ENCODE assay signal across 22 cellular contexts in the genomic region with DNA sequence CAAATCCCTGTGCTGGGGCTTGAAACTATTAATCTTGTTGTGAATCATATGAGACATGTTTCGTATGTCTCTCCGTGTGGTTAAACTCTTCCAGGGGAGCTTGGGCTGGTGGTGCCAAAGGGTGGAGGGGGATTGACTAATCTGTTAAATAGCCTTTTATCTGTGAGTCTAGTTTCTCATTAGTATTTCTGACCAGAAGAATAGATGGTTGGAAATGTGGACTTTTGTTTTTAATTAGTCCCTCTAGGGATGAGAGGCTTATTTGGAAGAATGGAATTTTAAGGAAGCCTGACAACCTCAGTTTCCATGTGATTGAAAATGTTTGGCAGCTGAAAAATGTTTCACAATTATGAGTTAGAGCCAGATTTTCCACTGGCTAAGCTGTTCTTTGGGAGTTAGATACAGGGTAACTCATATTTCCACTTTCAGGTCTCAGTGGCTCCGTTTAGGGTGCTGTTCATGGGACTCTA.
DNase-seq lines count a peak whose midpoint lies in the region; ATAC-seq lines count a peak whose summit lies in the region.
"Had no signal": no experiment of that assay in that cellular context is flagged by ENCODE, and none has a peak within 500 bp of the region (broad histone marks: within the 10 kb centered on the region; RNA-seq: fewer than 3 reads in every experiment).

No MANE protein-coding gene starts in this region.

- no peaks in the 10 kb centered on the region for H3K9me3 ChIP-seq in aorta (ENCODE audit: control insufficient read depth, low read length)
- H3K9me3 ChIP-seq: ovary, sigmoid colon had no signal

- H3K4me3 Mint-ChIP-seq in activated naive CD8-positive, alpha-beta T cell treated with anti-CD3 and anti-CD28 coated beads for 36 hours, result no peak overlapping the region
- H3K4me3 Mint-ChIP-seq in T-helper 2 cell treated with Interferon-gamma antibody and Interleukin-4, amounts not matched to agents 5 μg/mL and 100 μg/mL, for 36 hours, result no peak overlapping the region
- H3K4me3 Mint-ChIP-seq: IgD-negative memory B cell, type B pancreatic cell had no signal

- H3K4me3 ChIP-seq in aorta (ENCODE audit: low read length in 2 of 2), result no peak overlapping the region
- H3K4me3 ChIP-seq: ovary, Peyer's patch, sigmoid colon had no signal

- peaks cover 35% of the 10 kb centered on the region for H3K36me3 Mint-ChIP-seq in activated naive CD8-positive, alpha-beta T cell treated with anti-CD3 and anti-CD28 coated beads for 36 hours
- peaks cover 9% of the 10 kb centered on the region for H3K36me3 Mint-ChIP-seq in T-helper 2 cell treated with Interferon-gamma antibody and Interleukin-4, amounts not matched to agents 5 μg/mL and 100 μg/mL, for 36 hours (ENCODE audit: low read depth)

- H3K4me1 ChIP-seq in aorta (ENCODE audit: control insufficient read depth in 1 of 2, insufficient read depth in 2 of 2, low read length in 2 of 2), result no peaks in the 10 kb centered on the region
- H3K4me1 ChIP-seq: Peyer's patch had no signal

- H3K27me3 Mint-ChIP-seq in activated naive CD8-positive, alpha-beta T cell treated with anti-CD3 and anti-CD28 coated beads for 36 hours, result no peaks in the 10 kb centered on the region
- H3K27me3 Mint-ChIP-seq in T-helper 2 cell treated with Interferon-gamma antibody and Interleukin-4, amounts not matched to agents 5 μg/mL and 100 μg/mL, for 36 hours (ENCODE audit: low read depth), result no peaks in the 10 kb centered on the region
- H3K27me3 Mint-ChIP-seq: IgD-negative memory B cell, type B pancreatic cell had no signal

- peaks cover 5% of the 10 kb centered on the region for H3K9me3 Mint-ChIP-seq in activated naive CD8-positive, alpha-beta T cell treated with anti-CD3 and anti-CD28 coated beads for 36 hours
- H3K9me3 Mint-ChIP-seq in T-helper 2 cell treated with Interferon-gamma antibody and Interleukin-4, amounts not matched to agents 5 μg/mL and 100 μg/mL, for 36 hours, result no peaks in the 10 kb centered on the region

- no peaks in the 10 kb centered on the region for H3K27me3 ChIP-seq in aorta (ENCODE audit: control insufficient read depth in 1 of 2, insufficient read depth in 2 of 2, low read length in 1 of 2)
- H3K27me3 ChIP-seq: ovary, Peyer's patch, sigmoid colon had no signal

- no peaks in the 10 kb centered on the region for H3K4me1 Mint-ChIP-seq in activated naive CD8-positive, alpha-beta T cell treated with anti-CD3 and anti-CD28 coated beads for 36 hours
- H3K4me1 Mint-ChIP-seq in T-helper 2 cell treated with Interferon-gamma antibody and Interleukin-4, amounts not matched to agents 5 μg/mL and 100 μg/mL, for 36 hours (ENCODE audit: low read depth), result no peaks in the 10 kb centered on the region

- DNase-seq in NCI-H82 (lab: John Stamatoyannopoulos, UW) (peak; percentile 8), NCI-H82 treated with DMSO at 0.1 percent for 48 hours (lab: John Stamatoyannopoulos, UW; ENCODE audit: unreplicated experiment) (no peak), astrocyte of the hippocampus (ENCODE audit: low read depth, low spot score) (peak; percentile 48), left cardiac atrium (no peak), aorta (peak in 1 of 2 donors; percentile 61)
- no peak for DNase-seq in activated naive CD8-positive, alpha-beta T cell treated with anti-CD3 and anti-CD28 coated beads for 36 hours
- DNase-seq in T-helper 2 cell treated with Interferon-gamma antibody and Interleukin-4, amounts not matched to agents 5 μg/mL and 100 μg/mL, for 36 hours (ENCODE audit: low spot score), result no peak
- DNase-seq: C1 segment of cervical spinal cord; cerebellar nuclear complex; effector CD4-positive, alpha-beta T cell; GOT3; NCI-H2227 treated with DMSO at 0.1 percent for 48 hours; ovary; Peyer's patch; sigmoid colon; stimulated activated naive CD8-positive, alpha-beta T cell treated with anti-CD3 and anti-CD28 coated beads, Interleukin-15, Interleukin-2, amounts not matched to agents 100 U/mL and 50 U/mL, for 24 hours had no signal

- WGBS in aorta, 2 donors, result 86 to 89% methylated on average over 3 of the region's 3 CpGs

- H3K27ac Mint-ChIP-seq in activated naive CD8-positive, alpha-beta T cell treated with anti-CD3 and anti-CD28 coated beads for 36 hours, result no peak overlapping the region
- no peak overlapping the region for H3K27ac Mint-ChIP-seq in T-helper 2 cell treated with Interferon-gamma antibody and Interleukin-4, amounts not matched to agents 5 μg/mL and 100 μg/mL, for 36 hours
- H3K27ac Mint-ChIP-seq: IgD-negative memory B cell, type B pancreatic cell had no signal

- intact Hi-C loops in left cardiac atrium (cut with DNase I), result no loop called here
- intact Hi-C loops in aorta (cut with DNase I), result no loop called here

- H3K27ac ChIP-seq in aorta (ENCODE audit: low read depth in 1 of 2, low read length in 2 of 2), result no peak overlapping the region
- H3K27ac ChIP-seq: 22Rv1, HL-60, ovary, Peyer's patch, sigmoid colon had no signal

- ATAC-seq in left cardiac atrium (peak; percentile 59 to 67), aorta (ENCODE audit: low FRiP score) (peak; percentile 65), HG03520 (IDR thresholded peaks at IDR 0.05; ENCODE audit: unreplicated experiment) (no peak)
- ATAC-seq: esophagus mucosa; stimulated activated naive CD8-positive, alpha-beta T cell treated with anti-CD3 and anti-CD28 coated beads, Interleukin-15, Interleukin-2, amounts not matched to agents 100 U/mL and 50 U/mL, for 24 hours had no signal

- H3K36me3 ChIP-seq in aorta (ENCODE audit: control insufficient read depth in 1 of 2, insufficient read depth in 2 of 2, low read length in 1 of 2), result no peaks in the 10 kb centered on the region
- H3K36me3 ChIP-seq: ovary, sigmoid colon had no signal

Comparison
In these comparisons a context has a peak if more than half of its experiments do, and no peak if none do; other contexts are left out.
1. DNase-seq: peak in NCI-H82 (single experiment) and astrocyte of the hippocampus (single experiment); none in NCI-H82 treated with DMSO at 0.1 percent for 48 hours (single experiment), left cardiac atrium (single experiment), activated naive CD8-positive, alpha-beta T cell treated with anti-CD3 and anti-CD28 coated beads for 36 hours (single experiment) and T-helper 2 cell treated with Interferon-gamma antibody and Interleukin-4, amounts not matched to agents 5 μg/mL and 100 μg/mL, for 36 hours (single experiment).